In the genomic region with DNA sequence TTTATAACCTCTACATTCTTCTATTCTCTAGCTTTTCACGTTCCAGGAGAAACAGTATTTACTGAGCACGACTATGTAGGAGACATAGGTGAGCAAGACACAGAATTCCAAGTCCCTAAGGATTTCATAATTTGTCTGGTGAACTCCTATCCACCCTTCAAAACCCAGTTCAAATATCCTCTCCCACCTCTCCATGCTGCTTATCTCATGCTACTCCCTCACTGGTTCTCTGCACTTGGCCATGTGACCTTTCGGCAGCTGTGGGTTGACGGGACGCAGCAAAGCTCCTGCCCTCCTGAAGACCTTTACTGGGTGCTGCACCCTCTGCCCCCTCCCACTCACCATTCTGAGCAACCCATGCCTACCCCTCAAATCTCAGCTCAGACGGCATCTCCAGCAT, we compare ENCODE assay signal across 18 cellular contexts.
"Had no signal": no experiment of that assay in that cellular context is flagged by ENCODE, and none has a peak within 500 bp of the region (broad histone marks: within the 10 kb centered on the region; RNA-seq: fewer than 3 reads in every experiment).

No MANE protein-coding gene starts in this region.

- H3K36me3 ChIP-seq: brain microvascular endothelial cell, esophagus squamous epithelium, gastroesophageal sphincter, right lobe of liver, thoracic aorta had no signal

- H3K27ac ChIP-seq: brain microvascular endothelial cell, dorsolateral prefrontal cortex, esophagus squamous epithelium, gastroesophageal sphincter, right lobe of liver, thoracic aorta had no signal

- DNase-seq: activated CD4-positive, alpha-beta memory T cell treated with anti-CD3 and anti-CD28 coated beads for 36 hours; activated CD4-positive, alpha-beta T cell treated with anti-CD3 and anti-CD28 coated beads for 48 hours; activated gamma-delta T cell; activated T-cell treated with anti-CD3 and anti-CD28 coated beads for 4 hours; esophagus squamous epithelium; hypothalamus; left cardiac atrium; occipital lobe; stimulated activated CD4-positive, alpha-beta T cell treated with anti-CD3 and anti-CD28 coated beads, Interleukin-4, amount 100 ng/mL, for 24 hours; stimulated activated naive CD4-positive, alpha-beta T cell treated with Interleukin-2 at 50 U/mL for 16 hours; T-helper 9 cell had no signal

- H3K4me3 ChIP-seq: dorsolateral prefrontal cortex, esophagus squamous epithelium, gastroesophageal sphincter, right lobe of liver, thoracic aorta had no signal

- ATAC-seq: gastroesophageal sphincter, left cardiac atrium, right lobe of liver had no signal

- H3K9me3 ChIP-seq: esophagus squamous epithelium, gastroesophageal sphincter, right lobe of liver, thoracic aorta had no signal

- H3K27me3 ChIP-seq: brain microvascular endothelial cell, gastroesophageal sphincter, right lobe of liver had no signal

- FAIRE-seq: colon, islet of Langerhans had no signal
